In the genomic region with DNA sequence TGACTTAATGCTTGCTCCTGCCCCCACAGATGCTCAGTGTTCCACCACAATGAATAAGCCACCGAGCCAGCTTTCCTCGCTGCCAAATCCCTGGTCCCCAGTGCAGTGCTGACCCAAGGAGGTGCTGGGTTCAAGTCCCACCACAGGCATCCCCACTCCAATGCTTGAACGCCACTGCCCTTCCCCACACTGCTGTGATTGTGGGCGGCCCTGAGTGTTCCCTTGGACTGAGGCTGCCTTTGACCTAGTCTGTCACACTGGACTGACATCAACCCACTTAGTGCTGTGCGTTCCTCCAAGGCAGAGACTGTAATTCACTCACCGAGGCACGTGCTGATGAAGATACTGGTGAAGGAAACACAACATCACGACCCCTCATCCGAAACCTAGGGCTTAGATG, we compare ENCODE assay signal across 25 cellular contexts.
"Had no signal": no experiment of that assay in that cellular context is flagged by ENCODE, and none has a peak within 500 bp of the region (broad histone marks: within the 10 kb centered on the region; RNA-seq: fewer than 3 reads in every experiment).

No MANE protein-coding gene starts in this region.

- H3K27ac ChIP-seq: heart left ventricle, left ventricle myocardium inferior, pancreas, prostate gland, sigmoid colon, spleen, upper lobe of left lung had no signal

- H3K4me1 ChIP-seq: pancreas, prostate gland, sigmoid colon, spleen, upper lobe of left lung had no signal

- H3K27me3 Mint-ChIP-seq: stimulated activated memory B cell treated with anti-CD40 and anti-IgM and Interleukin-4, amounts not matched to agents 10 μg/mL and 1 μg/mL and 100 μg/mL, for 72 hours had no signal

- H3K9me3 Mint-ChIP-seq: immature natural killer cell; natural killer cell treated with Interleukin-12 subunit alpha and Interleukin-12 subunit beta and Interleukin-15 and Interleukin-18, amount 100 ng/mL, for 72 hours; stimulated activated naive CD8-positive, alpha-beta T cell treated with anti-CD3 and anti-CD28 coated beads, Interleukin-15, amount 100 ng/mL, for 72 hours had no signal

- ATAC-seq: heart left ventricle; pancreas; right cardiac atrium; stimulated activated memory B cell treated with anti-CD40 and anti-IgM and Interleukin-4, amounts not matched to agents 10 μg/mL and 1 μg/mL and 100 μg/mL, for 72 hours; stimulated activated naive CD8-positive, alpha-beta T cell treated with anti-CD3 and anti-CD28 coated beads, Interleukin-15, amount 100 ng/mL, for 72 hours had no signal

- DNase-seq: heart left ventricle; hypothalamus; immature natural killer cell; left ventricle myocardium inferior; mesendoderm; naive B cell; nucleus accumbens; pancreas; posterior cingulate gyrus; retina; right cardiac atrium; sigmoid colon; small intestine; spleen; stimulated activated CD4-positive, alpha-beta T cell treated with anti-CD3 and anti-CD28 coated beads, Interleukin-4, amount 100 ng/mL, for 24 hours; stimulated activated naive CD4-positive, alpha-beta T cell treated with Interleukin-2 at 50 U/mL for 16 hours; stimulated activated naive CD8-positive, alpha-beta T cell treated with anti-CD3 and anti-CD28 coated beads, Interleukin-15, amount 100 ng/mL, for 72 hours; substantia nigra; upper lobe of left lung had no signal

- H3K4me3 Mint-ChIP-seq: immature natural killer cell; mesothelial cell of epicardium; naive B cell; natural killer cell treated with Interleukin-12 subunit alpha and Interleukin-12 subunit beta and Interleukin-15 and Interleukin-18, amount 100 ng/mL, for 72 hours; stimulated activated memory B cell treated with anti-CD40 and anti-IgM and Interleukin-4, amounts not matched to agents 10 μg/mL and 1 μg/mL and 100 μg/mL, for 72 hours; stimulated activated naive CD8-positive, alpha-beta T cell treated with anti-CD3 and anti-CD28 coated beads, Interleukin-15, amount 100 ng/mL, for 72 hours had no signal

- H3K27ac Mint-ChIP-seq: immature natural killer cell; mesothelial cell of epicardium; naive B cell; natural killer cell treated with Interleukin-12 subunit alpha and Interleukin-12 subunit beta and Interleukin-15 and Interleukin-18, amount 100 ng/mL, for 72 hours; stimulated activated memory B cell treated with anti-CD40 and anti-IgM and Interleukin-4, amounts not matched to agents 10 μg/mL and 1 μg/mL and 100 μg/mL, for 72 hours; stimulated activated naive CD8-positive, alpha-beta T cell treated with anti-CD3 and anti-CD28 coated beads, Interleukin-15, amount 100 ng/mL, for 72 hours had no signal

- H3K36me3 ChIP-seq: heart left ventricle, left ventricle myocardium inferior, pancreas, prostate gland, sigmoid colon, spleen, tibial nerve, upper lobe of left lung had no signal

- H3K4me3 ChIP-seq: heart left ventricle, left ventricle myocardium inferior, lung, pancreas, prostate gland, sigmoid colon, spleen, tibial nerve, upper lobe of left lung had no signal

- H3K9me3 ChIP-seq: heart left ventricle, left ventricle myocardium inferior, pancreas, prostate gland, sigmoid colon, spleen, tibial nerve, upper lobe of left lung had no signal

- H3K4me1 Mint-ChIP-seq: immature natural killer cell; stimulated activated naive CD8-positive, alpha-beta T cell treated with anti-CD3 and anti-CD28 coated beads, Interleukin-15, amount 100 ng/mL, for 72 hours had no signal

- H3K36me3 Mint-ChIP-seq: immature natural killer cell; natural killer cell treated with Interleukin-12 subunit alpha and Interleukin-12 subunit beta and Interleukin-15 and Interleukin-18, amount 100 ng/mL, for 72 hours had no signal

- H3K27me3 ChIP-seq: heart left ventricle, pancreas, sigmoid colon, spleen, tibial nerve, upper lobe of left lung had no signal
